In the genomic region with DNA sequence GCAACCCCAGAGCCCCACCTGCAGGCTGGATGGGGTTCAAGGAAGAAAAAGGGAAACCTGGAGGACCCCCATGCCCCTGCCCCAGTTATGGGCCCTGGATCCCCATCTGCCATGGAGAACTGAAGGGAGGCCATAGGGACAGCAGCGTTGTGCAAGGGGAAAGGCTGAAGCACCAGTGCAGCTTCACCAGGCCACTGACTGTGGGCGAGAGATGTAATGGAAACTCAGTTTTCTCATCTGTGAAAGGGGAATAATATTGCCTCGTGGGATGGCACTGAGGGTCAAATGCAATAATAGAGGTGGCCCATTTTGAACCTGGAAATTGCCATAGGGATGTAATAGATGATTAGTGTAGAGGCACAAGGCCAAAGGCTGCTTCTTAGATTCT, we compare ENCODE assay signal across 1 cellular context.
TF ChIP-seq lines count a peak whose summit lies in the region.

No MANE protein-coding gene starts in this region.

TF ChIP-seq in K562, 482 proteins besides CTCF, POLR2A, EP300 and RAD21 (continued from another document):
- TF ChIP-seq, protein P1, sequence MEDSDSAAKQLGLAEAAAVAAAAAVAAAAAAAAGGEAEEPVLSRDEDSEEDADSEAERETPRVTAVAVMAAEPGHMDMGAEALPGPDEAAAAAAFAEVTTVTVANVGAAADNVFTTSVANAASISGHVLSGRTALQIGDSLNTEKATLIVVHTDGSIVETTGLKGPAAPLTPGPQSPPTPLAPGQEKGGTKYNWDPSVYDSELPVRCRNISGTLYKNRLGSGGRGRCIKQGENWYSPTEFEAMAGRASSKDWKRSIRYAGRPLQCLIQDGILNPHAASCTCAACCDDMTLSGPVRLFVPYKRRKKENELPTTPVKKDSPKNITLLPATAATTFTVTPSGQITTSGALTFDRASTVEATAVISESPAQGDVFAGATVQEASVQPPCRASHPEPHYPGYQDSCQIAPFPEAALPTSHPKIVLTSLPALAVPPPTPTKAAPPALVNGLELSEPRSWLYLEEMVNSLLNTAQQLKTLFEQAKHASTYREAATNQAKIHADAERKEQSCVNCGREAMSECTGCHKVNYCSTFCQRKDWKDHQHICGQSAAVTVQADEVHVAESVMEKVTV (CRISPR knock-in tag; IDR thresholded peaks at IDR 0.05) = 0 out of 2 replicates have a peak, but pooled peaks have one; percentile 35
- TF ChIP-seq, protein P2, sequence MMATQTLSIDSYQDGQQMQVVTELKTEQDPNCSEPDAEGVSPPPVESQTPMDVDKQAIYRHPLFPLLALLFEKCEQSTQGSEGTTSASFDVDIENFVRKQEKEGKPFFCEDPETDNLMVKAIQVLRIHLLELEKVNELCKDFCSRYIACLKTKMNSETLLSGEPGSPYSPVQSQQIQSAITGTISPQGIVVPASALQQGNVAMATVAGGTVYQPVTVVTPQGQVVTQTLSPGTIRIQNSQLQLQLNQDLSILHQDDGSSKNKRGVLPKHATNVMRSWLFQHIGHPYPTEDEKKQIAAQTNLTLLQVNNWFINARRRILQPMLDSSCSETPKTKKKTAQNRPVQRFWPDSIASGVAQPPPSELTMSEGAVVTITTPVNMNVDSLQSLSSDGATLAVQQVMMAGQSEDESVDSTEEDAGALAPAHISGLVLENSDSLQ (IDR thresholded peaks at IDR 0.05) = no peak
- TF ChIP-seq TEAD2 (tag; IDR thresholded peaks at IDR 0.05) (no peak), EGR1 (conservative IDR thresholded peaks at IDR 0.05) (no peak), MAFG (tag; conservative IDR thresholded peaks at IDR 0.05) (no peak)
